Comparison of ENCODE assay signal across 16 cellular contexts in genomic region chr13:41501281-41501680, GRCh38. TPM values are rescaled to one million over a fixed set of nuclear protein-coding genes. Genes with fewer than 3 reads are reported as not detected.
DNase-seq lines count a peak whose midpoint lies in the region; TF ChIP-seq lines count a peak whose summit lies in the region.
"Had no signal": no experiment of that assay in that cellular context is flagged by ENCODE, and none has a peak within 500 bp of the region (broad histone marks: within the 10 kb centered on the region; RNA-seq: fewer than 3 reads in every experiment).

No MANE protein-coding gene starts in this region.

- peaks cover 37 to 59% (median 50%) of the 10 kb centered on the region in 3 donors for H3K4me1 Mint-ChIP-seq in CD8-positive, alpha-beta memory T cell
- H3K4me1 Mint-ChIP-seq in Caco-2 (ENCODE audit: low read depth, unreplicated experiment): peaks cover 7% of the 10 kb centered on the region

- peaks cover 14% of the 10 kb centered on the region for H3K9me3 ChIP-seq in BLaER1
- H3K9me3 ChIP-seq in CD8-positive, alpha-beta memory T cell (ENCODE audit: low read length): no peaks in the 10 kb centered on the region
- H3K9me3 ChIP-seq in Caco-2: no peaks in the 10 kb centered on the region
- no peaks in the 10 kb centered on the region for H3K9me3 ChIP-seq in right atrium auricular region

- peaks cover 0 to 7% (median 2%) of the 10 kb centered on the region in 5 donors for H3K9me3 Mint-ChIP-seq in CD8-positive, alpha-beta memory T cell
- peaks cover 12% of the 10 kb centered on the region for H3K9me3 Mint-ChIP-seq in Caco-2 (ENCODE audit: unreplicated experiment)

- peaks cover 0 to 19% (median 0%) of the 10 kb centered on the region in 3 donors for H3K36me3 Mint-ChIP-seq in CD8-positive, alpha-beta memory T cell
- no peaks in the 10 kb centered on the region for H3K36me3 Mint-ChIP-seq in Caco-2 (ENCODE audit: insufficient read depth, unreplicated experiment)

- BruUV-seq in Caco-2 (replicated peaks; lab: Mats Ljungman, UMichigan): no TSS peak

- H3K27me3 Mint-ChIP-seq in CD8-positive, alpha-beta memory T cell: no peaks in the 10 kb centered on the region
- H3K27me3 Mint-ChIP-seq in Caco-2 (ENCODE audit: insufficient read depth, unreplicated experiment): no peaks in the 10 kb centered on the region

- H3K4me1 ChIP-seq in BLaER1 (peaks cover 14% of the 10 kb centered on the region; the same call in 1 of the 2 replicates), Caco-2 (no peaks in the 10 kb centered on the region; the same call in 1 of the 2 replicates), right atrium auricular region (peaks cover 0 to 7% of the 10 kb centered on the region in 2 donors)
- H3K4me1 ChIP-seq in CD8-positive, alpha-beta memory T cell (ENCODE audit: insufficient read depth, low read length): peaks cover 54% of the 10 kb centered on the region
- H3K4me1 ChIP-seq: parathyroid adenoma had no signal

- H3K36me3 ChIP-seq in BLaER1: no peaks in the 10 kb centered on the region
- no peaks in the 10 kb centered on the region for H3K36me3 ChIP-seq in CD8-positive, alpha-beta memory T cell (ENCODE audit: insufficient read depth, low read length)
- H3K36me3 ChIP-seq in Caco-2 (ENCODE audit: control insufficient read depth, insufficient read depth, low read length): no peaks in the 10 kb centered on the region
- no peaks in the 10 kb centered on the region for H3K36me3 ChIP-seq in right atrium auricular region

- H3K4me2 ChIP-seq in BLaER1: peak overlapping the region; percentile 5; the same call in 1 of the 2 replicates

- no peak for DNase-seq in CD8-positive, alpha-beta memory T cell
- DNase-seq in NOMO-1 (lab: John Stamatoyannopoulos, UW; ENCODE audit: unreplicated experiment in 2 of 2) (peak; percentile 13 to 65), epithelial cell of proximal tubule (ENCODE audit: low read depth) (peak; percentile 12), activated T-cell treated with anti-CD3 and anti-CD28 coated beads for 4 hours (no peak), HPDE6-E6E7 (ENCODE audit: extremely low spot score) (no peak), Caco-2 (no peak), right atrium auricular region (ENCODE audit: low spot score) (no peak)
- DNase-seq: activated CD8-positive, alpha-beta memory T cell treated with anti-CD3 and anti-CD28 coated beads, Interleukin-2, amount 50 U/mL, for 4 hours; activated gamma-delta T cell; DMS 273 treated with DMSO at 0.1 percent for 48 hours; GDM1; NCI-H187; SHP77; stimulated activated CD4-positive, alpha-beta T cell treated with anti-CD3 and anti-CD28 coated beads, Interleukin-2, amount 100 ng/mL, for 24 hours had no signal

- no peak for TF ChIP-seq CTCF in epithelial cell of proximal tubule (conservative IDR thresholded peaks at IDR 0.05; ENCODE audit: low read depth, low read length)
- TF ChIP-seq CTCF in Caco-2 (IDR thresholded peaks at IDR 0.05; ENCODE audit: insufficient read depth in 1 of 2, low read depth in 1 of 2, low read length in 1 of 2, severe bottlenecking in 1 of 2, unreplicated experiment in 1 of 2): no peak
- no peak for TF ChIP-seq CTCF in right atrium auricular region (IDR thresholded peaks at IDR 0.05)

- H3K4me3 ChIP-seq in BLaER1 (no peak overlapping the region), epithelial cell of proximal tubule (ENCODE audit: low read depth, low read length) (no peak overlapping the region), Caco-2 (ENCODE audit: low read depth, low read length) (no peak overlapping the region), right atrium auricular region (no peak overlapping the region)
- H3K4me3 ChIP-seq in CD8-positive, alpha-beta memory T cell (ENCODE audit: low read length): no peak overlapping the region

- no peaks in the 10 kb centered on the region for H3K27me3 ChIP-seq in BLaER1
- no peaks in the 10 kb centered on the region for H3K27me3 ChIP-seq in CD8-positive, alpha-beta memory T cell (ENCODE audit: insufficient read depth, low read length, poor library complexity, severe bottlenecking)
- no peaks in the 10 kb centered on the region for H3K27me3 ChIP-seq in Caco-2 (replicated peaks; ENCODE audit: control insufficient read depth, insufficient read depth, low read length)
- no peaks in the 10 kb centered on the region for H3K27me3 ChIP-seq in right atrium auricular region

- intact Hi-C loops in Caco-2 (cut with micrococcal nuclease; ENCODE audit: unreplicated experiment): no loop called here

- H3K4me3 Mint-ChIP-seq in CD8-positive, alpha-beta memory T cell: no peak overlapping the region
- H3K4me3 Mint-ChIP-seq in Caco-2 (ENCODE audit: unreplicated experiment): no peak overlapping the region

- POLR2A ChIA-PET in CD8-positive, alpha-beta memory T cell (lab: Charles Lee): no interaction called here
- POLR2A ChIA-PET in Caco-2 (lab: Charles Lee): no interaction called here

- H3K27ac ChIP-seq in BLaER1 (no peak overlapping the region), right atrium auricular region (no peak overlapping the region)
- H3K27ac ChIP-seq in CD8-positive, alpha-beta memory T cell (ENCODE audit: low read depth, low read length): no peak overlapping the region
- H3K27ac ChIP-seq: parathyroid adenoma had no signal

- no peak overlapping the region for H3K9ac ChIP-seq in BLaER1
- H3K9ac ChIP-seq: parathyroid adenoma had no signal

- CTCF ChIA-PET in CD8-positive, alpha-beta memory T cell (lab: Charles Lee): interaction anchor here (2.0 kb wide), 1 partner anchor 43 kb away, joined by 8 read pairs; no protein-coding TSS in a partner anchor
- CTCF ChIA-PET in Caco-2 (lab: Charles Lee): no interaction called here

- H3K27ac Mint-ChIP-seq in CD8-positive, alpha-beta memory T cell: peak overlapping the region in 5 of 8 donors; percentile 2 to 89 (median 66)
- H3K27ac Mint-ChIP-seq in Caco-2 (ENCODE audit: unreplicated experiment): no peak overlapping the region

- H4K20me1 ChIP-seq in BLaER1: no peaks in the 10 kb centered on the region

RNA-seq across cellular contexts. Expression of gene RGCC, which starts 43.9 kb away (rescaled TPM):
- total RNA-seq in CD8-positive, alpha-beta memory T cell: 100 to 1,000 TPM; 107 to 110 TPM
- polyA plus RNA-seq in CD8-positive, alpha-beta memory T cell: 83.0 TPM
- total RNA-seq in epithelial cell of proximal tubule (8.4 and 9.7 TPM in 2 replicates), Caco-2 (2022) (65.6 and 70.8 TPM in 2 replicates), right atrium auricular region (10 to 100 TPM; 53.9 to 94.8 TPM)

Comparison
In these comparisons a context has a peak if more than half of its experiments do, and no peak if none do; other contexts are left out.
1. DNase-seq: peak in NOMO-1 (2 of 2) and epithelial cell of proximal tubule (single experiment); none in CD8-positive, alpha-beta memory T cell (0 of 5), activated T-cell treated with anti-CD3 and anti-CD28 coated beads for 4 hours (single experiment), HPDE6-E6E7 (single experiment), Caco-2 (0 of 2) and right atrium auricular region (single experiment).